13 cellular contexts compared by ENCODE assay signal in genomic region chr17:77830816-77831490, GRCh38.
DNase-seq lines count a peak whose midpoint lies in the region; ATAC-seq and TF ChIP-seq lines count a peak whose summit lies in the region.
"Had no signal": no experiment of that assay in that cellular context is flagged by ENCODE, and none has a peak within 500 bp of the region (broad histone marks: within the 10 kb centered on the region; RNA-seq: fewer than 3 reads in every experiment).

No MANE protein-coding gene starts in this region.

- H3K27me3 ChIP-seq in muscle layer of duodenum (ENCODE audit: low read depth, low read length) (no peaks in the 10 kb centered on the region), tibial artery (no peaks in the 10 kb centered on the region)
- H3K27me3 ChIP-seq: upper lobe of left lung had no signal

- no peak for ATAC-seq in activated CD4-positive, CD25-positive, alpha-beta regulatory T cell treated with anti-CD3 and anti-CD28 coated beads, Interleukin-2, amount 50 U/mL, for 24 hours
- ATAC-seq in GM19397 (IDR thresholded peaks at IDR 0.05; ENCODE audit: unreplicated experiment) (no peak), GM21825 (IDR thresholded peaks at IDR 0.05; ENCODE audit: unreplicated experiment) (no peak)

- no peak for TF ChIP-seq CTCF in tibial artery (IDR thresholded peaks at IDR 0.05)

- H3K9me3 ChIP-seq in muscle layer of duodenum (ENCODE audit: control insufficient read depth in 1 of 2, low read length in 2 of 2) (no peaks in the 10 kb centered on the region), tibial artery (no peaks in the 10 kb centered on the region)
- H3K9me3 ChIP-seq: upper lobe of left lung had no signal

- H3K36me3 ChIP-seq in muscle layer of duodenum (ENCODE audit: control insufficient read depth in 1 of 2, insufficient read depth in 2 of 2, low read length in 2 of 2) (no peaks in the 10 kb centered on the region), tibial artery (no peaks in the 10 kb centered on the region)
- H3K36me3 ChIP-seq: upper lobe of left lung had no signal

- peaks cover 3 to 11% of the 10 kb centered on the region in 2 donors for H3K4me1 ChIP-seq in muscle layer of duodenum (ENCODE audit: control insufficient read depth in 1 of 2, insufficient read depth in 2 of 2, low read length in 2 of 2)
- peaks cover 14 to 56% (median 40%) of the 10 kb centered on the region in 4 donors for H3K4me1 ChIP-seq in tibial artery

- H3K27ac ChIP-seq in cingulate gyrus (ENCODE audit: low read depth, low read length), result peak overlapping the region; percentile 55
- H3K27ac ChIP-seq in muscle layer of duodenum (ENCODE audit: low read length), result peak overlapping the region; percentile 51
- H3K27ac ChIP-seq in tibial artery, result peak overlapping the region; percentile 85 to 92

- DNase-seq in activated CD4-positive, CD25-positive, alpha-beta regulatory T cell treated with anti-CD3 and anti-CD28 coated beads, Interleukin-2, amount 50 U/mL, for 72 hours, result peak; percentile 27
- peak in 1 of 2 donors; percentile 68 for DNase-seq in tibial artery
- DNase-seq in NCI-H2227 treated with DMSO at 0.1 percent for 48 hours (lab: John Stamatoyannopoulos, UW), result no peak
- DNase-seq: activated CD4-positive, alpha-beta T cell treated with anti-CD3 and anti-CD28 coated beads for 1 hour; effector CD4-positive, alpha-beta T cell; NCI-H510A treated with DMSO at 0.1 percent for 48 hours; stimulated activated CD4-positive, alpha-beta T cell treated with anti-CD3 and anti-CD28 coated beads, Interleukin-2, amount 100 ng/mL, for 48 hours; upper lobe of left lung had no signal

- intact Hi-C loops in tibial artery (cut with DNase I; ENCODE audit: low total_unique reads), result no loop called here

- no peak overlapping the region for H3K4me3 ChIP-seq in muscle layer of duodenum (ENCODE audit: low read depth in 1 of 2, low read length in 2 of 2)
- H3K4me3 ChIP-seq in tibial artery, result no peak overlapping the region
- H3K4me3 ChIP-seq: upper lobe of left lung had no signal
